In genomic region chr5:103605277-103605676, GRCh38 we compare ENCODE assay signal across 21 cellular contexts.
"Had no signal": no experiment of that assay in that cellular context is flagged by ENCODE, and none has a peak within 500 bp of the region (broad histone marks: within the 10 kb centered on the region; RNA-seq: fewer than 3 reads in every experiment).

No MANE protein-coding gene starts in this region.

- H3K4me3 Mint-ChIP-seq: effector memory CD8-positive, alpha-beta T cell; naive thymus-derived CD4-positive, alpha-beta T cell; nephron progenitor cell; stimulated activated memory B cell treated with anti-CD40 and anti-IgM and Interleukin-4, amounts not matched to agents 10 μg/mL and 1 μg/mL and 100 μg/mL, for 72 hours; stimulated activated naive CD8-positive, alpha-beta T cell treated with anti-CD3 and anti-CD28 coated beads, Interleukin-15, Interleukin-2, amounts not matched to agents 100 ng/mL and 50 ng/mL, for 24 hours had no signal

- H3K4me1 Mint-ChIP-seq: naive thymus-derived CD4-positive, alpha-beta T cell; stimulated activated memory B cell treated with anti-CD40 and anti-IgM and Interleukin-4, amounts not matched to agents 10 μg/mL and 1 μg/mL and 100 μg/mL, for 72 hours had no signal

- H3K36me3 ChIP-seq: esophagus squamous epithelium, gastroesophageal sphincter, spleen, tibial artery, upper lobe of left lung, uterus had no signal

- DNase-seq: effector memory CD8-positive, alpha-beta T cell; esophagus squamous epithelium; foreskin fibroblast; glutamatergic neuron; kidney glomerular epithelial cell; naive thymus-derived CD4-positive, alpha-beta T cell; nephron progenitor cell; psoas muscle; retina; spleen; stimulated activated CD4-positive, alpha-beta T cell treated with anti-CD3 and anti-CD28 coated beads, Interleukin-15, amount 100 ng/mL, for 24 hours; stimulated activated CD4-positive, alpha-beta T cell treated with anti-CD3 and anti-CD28 coated beads, Interleukin-1b, Interleukin-23, amount 100 ng/mL, for 48 hours; stimulated activated CD4-positive, alpha-beta T cell treated with anti-CD3 and anti-CD28 coated beads, Interleukin-4, amount 100 ng/mL, for 24 hours; tibial artery; upper lobe of left lung; uterus had no signal

- H3K27me3 Mint-ChIP-seq: effector memory CD8-positive, alpha-beta T cell; naive thymus-derived CD4-positive, alpha-beta T cell; stimulated activated memory B cell treated with anti-CD40 and anti-IgM and Interleukin-4, amounts not matched to agents 10 μg/mL and 1 μg/mL and 100 μg/mL, for 72 hours; stimulated activated naive CD8-positive, alpha-beta T cell treated with anti-CD3 and anti-CD28 coated beads, Interleukin-15, Interleukin-2, amounts not matched to agents 100 ng/mL and 50 ng/mL, for 24 hours had no signal

- H3K9me3 Mint-ChIP-seq: effector memory CD8-positive, alpha-beta T cell; naive thymus-derived CD4-positive, alpha-beta T cell; nephron progenitor cell; stimulated activated memory B cell treated with anti-CD40 and anti-IgM and Interleukin-4, amounts not matched to agents 10 μg/mL and 1 μg/mL and 100 μg/mL, for 72 hours; stimulated activated naive CD8-positive, alpha-beta T cell treated with anti-CD3 and anti-CD28 coated beads, Interleukin-15, Interleukin-2, amounts not matched to agents 100 ng/mL and 50 ng/mL, for 24 hours had no signal

- H3K36me3 Mint-ChIP-seq: naive thymus-derived CD4-positive, alpha-beta T cell; stimulated activated memory B cell treated with anti-CD40 and anti-IgM and Interleukin-4, amounts not matched to agents 10 μg/mL and 1 μg/mL and 100 μg/mL, for 72 hours had no signal

- H3K27me3 ChIP-seq: esophagus squamous epithelium, gastroesophageal sphincter, spleen, tibial artery, upper lobe of left lung, uterus had no signal

- H3K9me3 ChIP-seq: esophagus squamous epithelium, gastroesophageal sphincter, psoas muscle, spleen, tibial artery, upper lobe of left lung, uterus had no signal

- H3K4me3 ChIP-seq: esophagus squamous epithelium, gastroesophageal sphincter, psoas muscle, spleen, tibial artery, upper lobe of left lung, uterus had no signal

- H3K4me1 ChIP-seq: esophagus squamous epithelium, gastroesophageal sphincter, psoas muscle, spleen, tibial artery, upper lobe of left lung, uterus had no signal

- H3K27ac Mint-ChIP-seq: effector memory CD8-positive, alpha-beta T cell; naive thymus-derived CD4-positive, alpha-beta T cell; nephron progenitor cell; stimulated activated memory B cell treated with anti-CD40 and anti-IgM and Interleukin-4, amounts not matched to agents 10 μg/mL and 1 μg/mL and 100 μg/mL, for 72 hours; stimulated activated naive CD8-positive, alpha-beta T cell treated with anti-CD3 and anti-CD28 coated beads, Interleukin-15, Interleukin-2, amounts not matched to agents 100 ng/mL and 50 ng/mL, for 24 hours had no signal

- H3K27ac ChIP-seq: esophagus squamous epithelium, gastroesophageal sphincter, psoas muscle, spleen, tibial artery, upper lobe of left lung, uterus had no signal

- ATAC-seq: effector memory CD8-positive, alpha-beta T cell; gastroesophageal sphincter; naive thymus-derived CD4-positive, alpha-beta T cell; psoas muscle; sciatic nerve; stimulated activated memory B cell treated with anti-CD40 and anti-IgM and Interleukin-4, amounts not matched to agents 10 μg/mL and 1 μg/mL and 100 μg/mL, for 72 hours had no signal

- FAIRE-seq: islet of Langerhans had no signal
